8 cellular contexts compared by ENCODE assay signal in the genomic region with DNA sequence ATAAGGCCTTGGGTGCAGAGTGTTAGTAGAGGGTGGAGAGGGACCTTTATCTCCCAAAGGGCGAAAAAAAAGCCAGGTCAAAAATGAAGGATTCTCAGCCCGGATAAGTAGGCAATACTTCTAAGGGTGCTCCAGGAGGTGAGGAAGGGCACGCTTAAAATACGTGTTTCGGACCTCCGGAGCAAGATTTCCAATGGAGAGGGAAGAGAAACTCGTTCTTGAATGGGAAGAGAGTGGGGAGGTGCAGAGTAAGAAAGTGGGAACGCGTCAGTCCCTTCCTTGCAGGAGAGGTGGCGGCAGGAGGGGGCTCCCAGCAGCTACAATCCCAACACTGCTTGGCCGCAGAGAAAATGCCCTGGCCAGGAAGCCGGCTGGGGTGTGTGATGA. TPM values are rescaled to one million over a fixed set of nuclear protein-coding genes. Genes with fewer than 3 reads are reported as not detected.
DNase-seq lines count a peak whose midpoint lies in the region; ATAC-seq and TF ChIP-seq lines count a peak whose summit lies in the region.

No MANE protein-coding gene starts in this region.

- H3K4me3 ChIP-seq in SU-DHL-6 (ENCODE audit: insufficient read depth, low read length, poor library complexity, severe bottlenecking) (peak overlapping the region; percentile 87), skeletal muscle cell (ENCODE audit: low read depth, low read length) (peak overlapping the region; percentile 76)

- peaks cover 30% of the 10 kb centered on the region for H3K79me2 ChIP-seq in SU-DHL-6 (ENCODE audit: insufficient read depth, low read length)

- peak overlapping the region; percentile 97 for H3K4me2 ChIP-seq in SU-DHL-6 (ENCODE audit: low read depth, low read length, poor library complexity, severe bottlenecking)

- no peak for DNase-seq in T-helper 1 cell
- DNase-seq in glutamatergic neuron: no peak
- no peak for DNase-seq in skeletal muscle cell (ENCODE audit: low read depth)
- no peak for DNase-seq in ecto neural progenitor cell (ENCODE audit: low spot score)
- no peak for DNase-seq in SKM-1 (lab: John Stamatoyannopoulos, UW; ENCODE audit: unreplicated experiment)

- no peaks in the 10 kb centered on the region for H3K9me3 ChIP-seq in SU-DHL-6 (ENCODE audit: insufficient read depth, low read length)

- H3K4me1 Mint-ChIP-seq in T-helper 1 cell treated with Interleukin-12 subunit alpha and Interleukin-12 subunit beta and Interleukin-4 antibody, amounts not matched to agents 30 μg/mL and 1 μg/mL, for 36 hours (ENCODE audit: low read depth): peaks cover 35% of the 10 kb centered on the region
- H3K4me1 Mint-ChIP-seq in glutamatergic neuron (ENCODE audit: low read depth, unreplicated experiment): peaks cover 14% of the 10 kb centered on the region

- peak overlapping the region; percentile 92 for H3K4me3 Mint-ChIP-seq in T-helper 1 cell treated with Interleukin-12 subunit alpha and Interleukin-12 subunit beta and Interleukin-4 antibody, amounts not matched to agents 30 μg/mL and 1 μg/mL, for 36 hours
- H3K4me3 Mint-ChIP-seq in glutamatergic neuron (ENCODE audit: unreplicated experiment): peak overlapping the region; percentile 98

- H2AFZ ChIP-seq in SU-DHL-6 (ENCODE audit: low read depth, low read length, severe bottlenecking): peak overlapping the region; percentile 80

- no peaks in the 10 kb centered on the region for H3K27me3 Mint-ChIP-seq in T-helper 1 cell treated with Interleukin-12 subunit alpha and Interleukin-12 subunit beta and Interleukin-4 antibody, amounts not matched to agents 30 μg/mL and 1 μg/mL, for 36 hours (ENCODE audit: low read depth)
- no peaks in the 10 kb centered on the region for H3K27me3 Mint-ChIP-seq in glutamatergic neuron (ENCODE audit: unreplicated experiment)

- no peaks in the 10 kb centered on the region for H3K27me3 ChIP-seq in SU-DHL-6 (ENCODE audit: low read length)

- H3K36me3 Mint-ChIP-seq in T-helper 1 cell treated with Interleukin-12 subunit alpha and Interleukin-12 subunit beta and Interleukin-4 antibody, amounts not matched to agents 30 μg/mL and 1 μg/mL, for 36 hours (ENCODE audit: low read depth): peaks cover 21% of the 10 kb centered on the region
- no peaks in the 10 kb centered on the region for H3K36me3 Mint-ChIP-seq in glutamatergic neuron (ENCODE audit: unreplicated experiment)

- peak overlapping the region; percentile 90 for H3K9ac ChIP-seq in SU-DHL-6 (ENCODE audit: low read length)

- H3K9me3 Mint-ChIP-seq in T-helper 1 cell treated with Interleukin-12 subunit alpha and Interleukin-12 subunit beta and Interleukin-4 antibody, amounts not matched to agents 30 μg/mL and 1 μg/mL, for 36 hours: no peaks in the 10 kb centered on the region
- H3K9me3 Mint-ChIP-seq in glutamatergic neuron (ENCODE audit: unreplicated experiment): no peaks in the 10 kb centered on the region

- ATAC-seq in HG02623 (IDR thresholded peaks at IDR 0.05; ENCODE audit: unreplicated experiment): no peak

- H3F3A ChIP-seq in SU-DHL-6 (ENCODE audit: insufficient read depth): no peaks in the 10 kb centered on the region

- H3K9me2 ChIP-seq in SU-DHL-6 (replicated peaks; ENCODE audit: insufficient read depth, low read length): no peaks in the 10 kb centered on the region

- H4K20me1 ChIP-seq in SU-DHL-6 (ENCODE audit: low read depth, low read length): peaks cover 6% of the 10 kb centered on the region; the same call in 1 of the 2 replicates

- TF ChIP-seq CTCF in SU-DHL-6 (IDR thresholded peaks at IDR 0.05; ENCODE audit: insufficient read depth, low read length, poor library complexity, severe bottlenecking) (no peak), glutamatergic neuron (IDR thresholded peaks at IDR 0.05; ENCODE audit: partially characterized antibody, unreplicated experiment) (no peak)

- H3K27ac ChIP-seq in SU-DHL-6 (ENCODE audit: low read depth, low read length): no peak overlapping the region

- peak overlapping the region; percentile 92 for H3K27ac Mint-ChIP-seq in T-helper 1 cell treated with Interleukin-12 subunit alpha and Interleukin-12 subunit beta and Interleukin-4 antibody, amounts not matched to agents 30 μg/mL and 1 μg/mL, for 36 hours
- peak overlapping the region; percentile 69 for H3K27ac Mint-ChIP-seq in glutamatergic neuron (ENCODE audit: unreplicated experiment)

- H3K36me3 ChIP-seq in SU-DHL-6 (ENCODE audit: low read length): peaks cover 9% of the 10 kb centered on the region; the same call in 1 of the 2 replicates

RNA-seq across cellular contexts. Expression of a gene that starts 0.6 kb away (rescaled TPM):
- 18.8 TPM for total RNA-seq in glutamatergic neuron (ENCODE audit: unreplicated experiment)

RNA-seq across cellular contexts. Expression of a gene that starts 46.7 kb away (rescaled TPM):
- total RNA-seq in glutamatergic neuron (ENCODE audit: unreplicated experiment): not detected

RNA-seq across cellular contexts. Expression of a gene that starts 50.2 kb away (rescaled TPM):
- 37.8 TPM for total RNA-seq in glutamatergic neuron (ENCODE audit: unreplicated experiment)
